Comparison of ENCODE assay signal across 31 cellular contexts in the genomic region with DNA sequence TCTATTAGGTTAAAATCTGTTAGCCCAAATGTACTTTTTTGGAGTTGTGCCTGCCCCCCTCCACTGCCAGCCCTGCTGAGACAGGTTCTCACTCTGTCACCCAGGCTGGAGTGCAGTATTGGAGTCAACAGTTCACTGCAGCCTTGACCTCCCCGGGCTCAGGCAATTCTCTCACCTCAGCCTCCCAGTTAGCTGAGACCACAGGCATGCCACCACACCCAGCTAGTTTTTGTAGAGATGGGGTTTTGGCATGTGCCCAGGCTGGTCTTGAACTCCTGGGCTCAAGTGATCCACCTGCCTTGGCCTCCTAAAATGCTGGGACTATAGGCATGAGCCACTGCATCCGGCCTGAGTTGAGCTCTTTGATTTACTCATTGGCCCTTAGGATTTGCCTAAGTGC.
DNase-seq lines count a peak whose midpoint lies in the region; ATAC-seq, FAIRE-seq and TF ChIP-seq lines count a peak whose summit lies in the region.
"Had no signal": no experiment of that assay in that cellular context is flagged by ENCODE, and none has a peak within 500 bp of the region (broad histone marks: within the 10 kb centered on the region; RNA-seq: fewer than 3 reads in every experiment).

No MANE protein-coding gene starts in this region.

- POLR2A ChIA-PET in HepG2 (lab: Yijun Ruan, JAX) (no interaction called here), T-cell (lab: Charles Lee) (interaction anchor here (0.6 kb wide), 2 partner anchors 9 to 473 kb away, joined by 3 to 5 read pairs; no protein-coding TSS in a partner anchor)

- no peak for FAIRE-seq in HepG2 (lab: Jason Lieb, UNC)
- FAIRE-seq: endothelial cell of umbilical vein, GM12878, urothelium cell line had no signal

- TF ChIP-seq EP300 in HepG2 (IDR thresholded peaks at IDR 0.05; ENCODE audit: low read depth in 2 of 2, low read length in 2 of 2) (no peak), HepG2 (CRISPR knock-in tag; IDR thresholded peaks at IDR 0.05; ENCODE audit: borderline replicate concordance) (no peak)

- 83% methylated on average over 2 of the region's 2 CpGs for WGBS in HepG2 (ENCODE audit: low lambda C conversion rate)
- WGBS in right lobe of liver (ENCODE audit: insufficient coverage, low coverage, low lambda C conversion rate, missing lambda C conversion rate) = 93% methylated on average over 1 of the region's 2 CpGs

- no peaks in the 10 kb centered on the region for H3K27me3 ChIP-seq in HepG2 (ENCODE audit: control insufficient read depth in 1 of 2, insufficient read depth in 2 of 2, low read length in 2 of 2)
- H3K27me3 ChIP-seq in right lobe of liver = no peaks in the 10 kb centered on the region
- H3K27me3 ChIP-seq in upper lobe of right lung = no peaks in the 10 kb centered on the region
- H3K27me3 ChIP-seq: body of pancreas, spleen had no signal

- in situ Hi-C loops in HepG2 (cut with HindIII; ENCODE audit: extremely low pct_ligation_motif_present, low pct_unique_long_range_greater_than_20kb) = no loop called here

- H3K4me2 ChIP-seq in HepG2 (ENCODE audit: low read depth, low read length) = no peak overlapping the region
- H3K4me2 ChIP-seq: GM23338, PC-9 had no signal

- no peak overlapping the region for H3K4me3 ChIP-seq in HepG2 (replicated peaks in 1 of 3; ENCODE audit: insufficient read depth in 1 of 3, low read depth in 2 of 3, low read length in 3 of 3)
- no peak overlapping the region for H3K4me3 ChIP-seq in right lobe of liver
- no peak overlapping the region for H3K4me3 ChIP-seq in upper lobe of right lung
- H3K4me3 ChIP-seq: body of pancreas, GM12878, GM23338, PC-9, spleen had no signal

- DNase-seq in HepG2 (ENCODE audit: low spot score) (no peak), right lobe of liver (no peak), T-cell (no peak), memory B cell (ENCODE audit: low spot score in 2 of 2) (no peak), upper lobe of right lung (no peak), chondrocyte (ENCODE audit: low spot score) (no peak)
- no peak for DNase-seq in activated T-helper 1 cell treated with anti-CD3 and anti-CD28 coated beads, Interleukin-12 subunit alpha, Interleukin-12 subunit beta, Interleukin-2, Interleukin-4 antibody, amounts not matched to agents 30 ng/mL and 10 ng/mL and 1 ng/mL, durations not matched to agents 14 hours and 24 hours and 36 hours (ENCODE audit: low spot score)
- DNase-seq: activated CD4-positive, alpha-beta T cell treated with anti-CD3 and anti-CD28 coated beads, Interleukin-2, amount 50 U/mL, for 1 hour; body of pancreas; C1 segment of cervical spinal cord; cerebellar nuclear complex; HFFc6; hypothalamus; left ventricle myocardium superior; NCI-H1048; NCI-H1694; NCI-H2171; NCI-H510A treated with DMSO at 0.1 percent for 48 hours; NK-92 treated with Interleukin-12 subunit alpha and Interleukin-12 subunit beta, amount 100 ng/mL, for 24 hours; retina; spleen; substantia nigra had no signal

- peaks cover 36 to 73% (median 60%) of the 10 kb centered on the region in 3 donors for H3K4me1 Mint-ChIP-seq in T-cell
- H3K4me1 Mint-ChIP-seq in memory B cell = peaks cover 3% of the 10 kb centered on the region
- peaks cover 4% of the 10 kb centered on the region for H3K4me1 Mint-ChIP-seq in chondrocyte (ENCODE audit: low read depth)
- H3K4me1 Mint-ChIP-seq in activated T-helper 1 cell treated with anti-CD3 and anti-CD28 coated beads, Interleukin-12 subunit alpha, Interleukin-12 subunit beta, Interleukin-2, Interleukin-4 antibody, amounts not matched to agents 30 ng/mL and 10 ng/mL and 1 ng/mL, durations not matched to agents 14 hours and 24 hours and 36 hours (ENCODE audit: low read depth) = peaks cover 23% of the 10 kb centered on the region
- H3K4me1 Mint-ChIP-seq: GM23338 had no signal

- H3K36me3 Mint-ChIP-seq in T-cell = peaks cover 67% of the 10 kb centered on the region
- H3K36me3 Mint-ChIP-seq in memory B cell = peaks cover 37% of the 10 kb centered on the region
- peaks cover 15% of the 10 kb centered on the region for H3K36me3 Mint-ChIP-seq in chondrocyte (ENCODE audit: low read depth)
- peaks cover 15% of the 10 kb centered on the region for H3K36me3 Mint-ChIP-seq in activated T-helper 1 cell treated with anti-CD3 and anti-CD28 coated beads, Interleukin-12 subunit alpha, Interleukin-12 subunit beta, Interleukin-2, Interleukin-4 antibody, amounts not matched to agents 30 ng/mL and 10 ng/mL and 1 ng/mL, durations not matched to agents 14 hours and 24 hours and 36 hours (ENCODE audit: low read depth)

- H3K9me3 ChIP-seq in HepG2 (ENCODE audit: low read length) = no peaks in the 10 kb centered on the region
- H3K9me3 ChIP-seq in right lobe of liver = no peaks in the 10 kb centered on the region
- no peaks in the 10 kb centered on the region for H3K9me3 ChIP-seq in upper lobe of right lung
- H3K9me3 ChIP-seq: body of pancreas, spleen had no signal

- no peak overlapping the region for H3K27ac ChIP-seq in HepG2 (ENCODE audit: extremely low read length, insufficient read depth, low read length)
- no peak overlapping the region for H3K27ac ChIP-seq in right lobe of liver
- no peak overlapping the region for H3K27ac ChIP-seq in upper lobe of right lung
- H3K27ac ChIP-seq: body of pancreas, PC-9, spleen had no signal

- H4K20me1 ChIP-seq in HepG2 (ENCODE audit: insufficient read depth, low read length) = no peaks in the 10 kb centered on the region

- H3K4me1 ChIP-seq in HepG2 (ENCODE audit: insufficient read depth, low read length) (no peaks in the 10 kb centered on the region), right lobe of liver (no peaks in the 10 kb centered on the region), upper lobe of right lung (no peaks in the 10 kb centered on the region)

- peak overlapping the region in 1 of 3 donors; percentile 19 for H3K4me3 Mint-ChIP-seq in T-cell
- H3K4me3 Mint-ChIP-seq in memory B cell = no peak overlapping the region
- no peak overlapping the region for H3K4me3 Mint-ChIP-seq in chondrocyte (ENCODE audit: unreplicated experiment)
- no peak overlapping the region for H3K4me3 Mint-ChIP-seq in activated T-helper 1 cell treated with anti-CD3 and anti-CD28 coated beads, Interleukin-12 subunit alpha, Interleukin-12 subunit beta, Interleukin-2, Interleukin-4 antibody, amounts not matched to agents 30 ng/mL and 10 ng/mL and 1 ng/mL, durations not matched to agents 14 hours and 24 hours and 36 hours
- H3K4me3 Mint-ChIP-seq: GM23338, HFFc6, nephron had no signal

- no peak overlapping the region for H3K9ac ChIP-seq in HepG2 (ENCODE audit: insufficient read depth, low read depth, low read length)

- intact Hi-C loops in HepG2 (cut with micrococcal nuclease; ENCODE audit: unreplicated experiment) (no loop called here), right lobe of liver (cut with DNase I) (no loop called here), upper lobe of right lung (cut with DNase I) (no loop called here)
- intact Hi-C loops in activated T-helper 1 cell treated with anti-CD3 and anti-CD28 coated beads, Interleukin-12 subunit alpha, Interleukin-12 subunit beta, Interleukin-2, Interleukin-4 antibody, amounts not matched to agents 30 ng/mL and 10 ng/mL and 1 ng/mL, durations not matched to agents 14 hours and 24 hours and 36 hours (cut with micrococcal nuclease) = loop anchor here (5.0 kb wide), 1 partner anchor 111 kb away; a partner anchor contains a TSS

- H3K79me2 ChIP-seq in HepG2 (ENCODE audit: insufficient read depth, low read length) = no peaks in the 10 kb centered on the region

- BruUV-seq in HepG2 (replicated peaks; lab: Mats Ljungman, UMichigan) = no TSS peak

- TF ChIP-seq POLR2A in HepG2 (IDR thresholded peaks at IDR 0.05; ENCODE audit: insufficient read depth in 1 of 2, low read depth in 2 of 2, low read length in 2 of 2) (no peak), right lobe of liver (IDR thresholded peaks at IDR 0.05) (no peak)

- ATAC-seq in HepG2 = 0 out of 3 replicates have a peak, but pooled peaks have one; percentile 33
- ATAC-seq in right lobe of liver = no peak
- peak in 1 of 4 experiments; percentile 26 for ATAC-seq in T-cell (replicated peaks in 1 of 4)
- ATAC-seq in memory B cell (ENCODE audit: low read depth) = no peak
- ATAC-seq in upper lobe of right lung = peak; percentile 15
- no peak for ATAC-seq in HG02642 (IDR thresholded peaks at IDR 0.05; ENCODE audit: poor library complexity, unreplicated experiment)
- ATAC-seq: body of pancreas, GM12878, GM23338, left ventricle myocardium superior, Right ventricle myocardium inferior, SK-N-SH treated with all-trans-retinoic acid at 6 μM for 48 hours had no signal

- H3K27ac Mint-ChIP-seq in T-cell (peak overlapping the region; percentile 85 to 90), memory B cell (peak overlapping the region; percentile 77), chondrocyte (ENCODE audit: unreplicated experiment) (no peak overlapping the region)
- no peak overlapping the region for H3K27ac Mint-ChIP-seq in activated T-helper 1 cell treated with anti-CD3 and anti-CD28 coated beads, Interleukin-12 subunit alpha, Interleukin-12 subunit beta, Interleukin-2, Interleukin-4 antibody, amounts not matched to agents 30 ng/mL and 10 ng/mL and 1 ng/mL, durations not matched to agents 14 hours and 24 hours and 36 hours
- H3K27ac Mint-ChIP-seq: GM23338, HFFc6, nephron had no signal

- CTCF ChIA-PET in HepG2 (lab: Yijun Ruan, JAX; ENCODE audit: low intra/inter-chr PET ratio, low total read pairs) (no interaction called here), T-cell (lab: Charles Lee) (no interaction called here)

- TF ChIP-seq RAD21 in HepG2 (CRISPR knock-in tag; IDR thresholded peaks at IDR 0.05) = no peak

- H3K9me3 Mint-ChIP-seq in T-cell (no peaks in the 10 kb centered on the region), memory B cell (no peaks in the 10 kb centered on the region), chondrocyte (ENCODE audit: low read depth) (no peaks in the 10 kb centered on the region)
- H3K9me3 Mint-ChIP-seq in activated T-helper 1 cell treated with anti-CD3 and anti-CD28 coated beads, Interleukin-12 subunit alpha, Interleukin-12 subunit beta, Interleukin-2, Interleukin-4 antibody, amounts not matched to agents 30 ng/mL and 10 ng/mL and 1 ng/mL, durations not matched to agents 14 hours and 24 hours and 36 hours = no peaks in the 10 kb centered on the region
- H3K9me3 Mint-ChIP-seq: GM23338, HFFc6, nephron had no signal

- H3K27me3 Mint-ChIP-seq in T-cell = no peaks in the 10 kb centered on the region
- no peaks in the 10 kb centered on the region for H3K27me3 Mint-ChIP-seq in memory B cell
- H3K27me3 Mint-ChIP-seq in chondrocyte (ENCODE audit: low read depth) = no peaks in the 10 kb centered on the region
- H3K27me3 Mint-ChIP-seq in activated T-helper 1 cell treated with anti-CD3 and anti-CD28 coated beads, Interleukin-12 subunit alpha, Interleukin-12 subunit beta, Interleukin-2, Interleukin-4 antibody, amounts not matched to agents 30 ng/mL and 10 ng/mL and 1 ng/mL, durations not matched to agents 14 hours and 24 hours and 36 hours (ENCODE audit: insufficient read depth) = no peaks in the 10 kb centered on the region

- TF ChIP-seq CTCF in HepG2 (CRISPR knock-in tag; IDR thresholded peaks at IDR 0.05) (no peak), right lobe of liver (IDR thresholded peaks at IDR 0.05) (no peak), upper lobe of right lung (IDR thresholded peaks at IDR 0.05) (no peak), chondrocyte (IDR thresholded peaks at IDR 0.05) (no peak)

- no peak overlapping the region for H2AFZ ChIP-seq in HepG2 (ENCODE audit: low read length)
- H2AFZ ChIP-seq: GM23338, PC-9 had no signal

- H3K36me3 ChIP-seq in HepG2 (replicated peaks in 1 of 2; ENCODE audit: control insufficient read depth in 1 of 2, insufficient read depth in 2 of 2, low read length in 2 of 2) = peaks cover 19 to 69% of the 10 kb centered on the region in 2 experiments
- no peaks in the 10 kb centered on the region for H3K36me3 ChIP-seq in right lobe of liver
- H3K36me3 ChIP-seq in upper lobe of right lung = peaks cover 7% of the 10 kb centered on the region

Comparison
In these comparisons a context has a peak if more than half of its experiments do, and no peak if none do; other contexts are left out.
1. ATAC-seq: peak in HepG2 (single experiment) and upper lobe of right lung (single experiment); none in right lobe of liver (0 of 4), memory B cell (single experiment) and HG02642 (single experiment).
2. H3K27ac Mint-ChIP-seq: peak in T-cell (2 of 2) and memory B cell (single experiment); none in chondrocyte (single experiment) and activated T-helper 1 cell treated with anti-CD3 and anti-CD28 coated beads, Interleukin-12 subunit alpha, Interleukin-12 subunit beta, Interleukin-2, Interleukin-4 antibody, amounts not matched to agents 30 ng/mL and 10 ng/mL and 1 ng/mL, durations not matched to agents 14 hours and 24 hours and 36 hours (single experiment).